2 cellular contexts compared by ENCODE assay signal in the genomic region with DNA sequence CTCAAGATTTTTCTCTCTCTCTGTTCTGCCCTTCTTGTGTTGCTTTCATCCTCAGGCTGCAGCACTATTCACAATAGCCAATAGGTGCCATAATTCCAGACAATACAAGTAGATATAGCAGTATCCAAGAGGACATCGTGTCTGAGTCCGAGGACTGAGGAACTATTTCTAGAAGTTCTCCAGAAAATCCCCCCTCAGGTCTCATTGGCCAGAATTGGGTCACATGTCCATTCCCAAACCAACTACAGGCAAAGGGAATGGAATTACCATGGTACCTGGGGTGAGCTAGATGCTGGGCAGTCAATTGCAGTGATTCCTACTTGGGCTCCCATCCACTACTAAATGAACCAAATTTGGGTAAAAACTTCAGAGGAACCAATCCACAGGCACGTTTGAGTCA.
TF ChIP-seq lines count a peak whose summit lies in the region.

No MANE protein-coding gene starts in this region.

TF ChIP-seq in WTC11, 78 proteins besides CTCF, POLR2A, EP300 and RAD21 (continued from another document):
- TF ChIP-seq USF2 (CRISPR knock-in tag; IDR thresholded peaks at IDR 0.05), result peak; percentile 50; the same call in 1 of the 2 replicates

TF ChIP-seq in K562, 482 proteins besides CTCF, POLR2A, EP300 and RAD21 (continued from another document):
- peak; percentile 58 for TF ChIP-seq USF2 (CRISPR knock-in tag; IDR thresholded peaks at IDR 0.05)
- TF ChIP-seq, protein P1, sequence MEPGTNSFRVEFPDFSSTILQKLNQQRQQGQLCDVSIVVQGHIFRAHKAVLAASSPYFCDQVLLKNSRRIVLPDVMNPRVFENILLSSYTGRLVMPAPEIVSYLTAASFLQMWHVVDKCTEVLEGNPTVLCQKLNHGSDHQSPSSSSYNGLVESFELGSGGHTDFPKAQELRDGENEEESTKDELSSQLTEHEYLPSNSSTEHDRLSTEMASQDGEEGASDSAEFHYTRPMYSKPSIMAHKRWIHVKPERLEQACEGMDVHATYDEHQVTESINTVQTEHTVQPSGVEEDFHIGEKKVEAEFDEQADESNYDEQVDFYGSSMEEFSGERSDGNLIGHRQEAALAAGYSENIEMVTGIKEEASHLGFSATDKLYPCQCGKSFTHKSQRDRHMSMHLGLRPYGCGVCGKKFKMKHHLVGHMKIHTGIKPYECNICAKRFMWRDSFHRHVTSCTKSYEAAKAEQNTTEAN (CRISPR knock-in tag; IDR thresholded peaks at IDR 0.05), result no peak
- TF ChIP-seq ETV1 (tag; conservative IDR thresholded peaks at IDR 0.05; ENCODE audit: low read depth), result no peak
- TF ChIP-seq RAD51 (IDR thresholded peaks at IDR 0.05; ENCODE audit: borderline replicate concordance, low read depth), result peak; percentile 48; the same call in 1 of the 2 replicates
- no peak for TF ChIP-seq FUS (optimal IDR thresholded peaks at IDR 0.05; ENCODE audit: low read depth, low read length)
- peak; percentile 57 for TF ChIP-seq NFYB (IDR thresholded peaks at IDR 0.05; ENCODE audit: extremely low read depth, insufficient read length)
- no peak for TF ChIP-seq PCBP1 (IDR thresholded peaks at IDR 0.05; ENCODE audit: low read depth, low read length, poor library complexity, severe bottlenecking)
- TF ChIP-seq, protein P2, sequence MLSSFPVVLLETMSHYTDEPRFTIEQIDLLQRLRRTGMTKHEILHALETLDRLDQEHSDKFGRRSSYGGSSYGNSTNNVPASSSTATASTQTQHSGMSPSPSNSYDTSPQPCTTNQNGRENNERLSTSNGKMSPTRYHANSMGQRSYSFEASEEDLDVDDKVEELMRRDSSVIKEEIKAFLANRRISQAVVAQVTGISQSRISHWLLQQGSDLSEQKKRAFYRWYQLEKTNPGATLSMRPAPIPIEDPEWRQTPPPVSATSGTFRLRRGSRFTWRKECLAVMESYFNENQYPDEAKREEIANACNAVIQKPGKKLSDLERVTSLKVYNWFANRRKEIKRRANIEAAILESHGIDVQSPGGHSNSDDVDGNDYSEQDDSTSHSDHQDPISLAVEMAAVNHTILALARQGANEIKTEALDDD (IDR thresholded peaks at IDR 0.05), result no peak
- TF ChIP-seq THRB (CRISPR knock-in tag; conservative IDR thresholded peaks at IDR 0.05), result no peak
- TF ChIP-seq NR2F6 (CRISPR knock-in tag; IDR thresholded peaks at IDR 0.05), result no peak
TF ChIP-seq in K562: peak in this region for 4.
